1 cellular context compared by ENCODE assay signal in the genomic region with DNA sequence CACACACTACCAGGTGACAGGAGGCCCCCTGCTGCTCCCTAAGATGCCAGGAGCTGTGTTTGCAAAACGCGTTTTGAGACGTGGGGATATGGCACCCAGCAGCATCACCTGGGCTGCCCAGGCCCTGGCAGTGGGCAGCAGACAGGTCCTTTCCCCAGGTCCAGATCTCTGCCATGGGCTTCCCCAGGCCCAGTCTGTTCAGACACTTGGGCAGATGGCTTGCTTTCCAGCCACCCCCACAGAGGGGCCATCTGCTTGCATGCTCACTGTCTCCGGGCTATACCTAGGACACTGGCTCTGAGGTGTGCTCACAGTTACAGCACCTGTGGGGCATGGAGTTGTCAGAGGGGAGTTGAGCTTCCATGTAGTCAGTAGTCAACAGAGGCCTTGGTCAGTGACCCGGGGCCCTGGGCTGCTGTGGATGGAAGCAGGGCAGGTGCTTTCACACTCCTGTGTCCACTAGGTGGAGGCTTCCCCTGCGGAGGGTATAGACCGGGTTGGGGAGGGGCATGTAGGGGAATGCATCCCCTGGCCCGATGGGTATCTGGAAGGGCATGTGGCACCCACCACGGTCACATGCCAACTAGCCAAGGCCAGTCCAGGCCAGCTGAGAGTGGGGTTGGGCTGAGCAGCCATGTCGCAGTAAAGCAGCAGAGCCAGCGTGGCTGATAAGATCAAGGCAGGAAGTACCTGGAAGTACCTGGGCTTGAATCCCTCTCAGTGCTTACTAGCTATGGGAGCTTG.
TF ChIP-seq lines count a peak whose summit lies in the region.

No MANE protein-coding gene starts in this region.

TF ChIP-seq in WTC11, 78 proteins besides CTCF, POLR2A, EP300 and RAD21 (continued from another document):
- TF ChIP-seq, protein P1, sequence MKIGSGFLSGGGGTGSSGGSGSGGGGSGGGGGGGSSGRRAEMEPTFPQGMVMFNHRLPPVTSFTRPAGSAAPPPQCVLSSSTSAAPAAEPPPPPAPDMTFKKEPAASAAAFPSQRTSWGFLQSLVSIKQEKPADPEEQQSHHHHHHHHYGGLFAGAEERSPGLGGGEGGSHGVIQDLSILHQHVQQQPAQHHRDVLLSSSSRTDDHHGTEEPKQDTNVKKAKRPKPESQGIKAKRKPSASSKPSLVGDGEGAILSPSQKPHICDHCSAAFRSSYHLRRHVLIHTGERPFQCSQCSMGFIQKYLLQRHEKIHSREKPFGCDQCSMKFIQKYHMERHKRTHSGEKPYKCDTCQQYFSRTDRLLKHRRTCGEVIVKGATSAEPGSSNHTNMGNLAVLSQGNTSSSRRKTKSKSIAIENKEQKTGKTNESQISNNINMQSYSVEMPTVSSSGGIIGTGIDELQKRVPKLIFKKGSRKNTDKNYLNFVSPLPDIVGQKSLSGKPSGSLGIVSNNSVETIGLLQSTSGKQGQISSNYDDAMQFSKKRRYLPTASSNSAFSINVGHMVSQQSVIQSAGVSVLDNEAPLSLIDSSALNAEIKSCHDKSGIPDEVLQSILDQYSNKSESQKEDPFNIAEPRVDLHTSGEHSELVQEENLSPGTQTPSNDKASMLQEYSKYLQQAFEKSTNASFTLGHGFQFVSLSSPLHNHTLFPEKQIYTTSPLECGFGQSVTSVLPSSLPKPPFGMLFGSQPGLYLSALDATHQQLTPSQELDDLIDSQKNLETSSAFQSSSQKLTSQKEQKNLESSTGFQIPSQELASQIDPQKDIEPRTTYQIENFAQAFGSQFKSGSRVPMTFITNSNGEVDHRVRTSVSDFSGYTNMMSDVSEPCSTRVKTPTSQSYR (CRISPR knock-in tag; IDR thresholded peaks at IDR 0.05): no peak
- TF ChIP-seq, protein P2, sequence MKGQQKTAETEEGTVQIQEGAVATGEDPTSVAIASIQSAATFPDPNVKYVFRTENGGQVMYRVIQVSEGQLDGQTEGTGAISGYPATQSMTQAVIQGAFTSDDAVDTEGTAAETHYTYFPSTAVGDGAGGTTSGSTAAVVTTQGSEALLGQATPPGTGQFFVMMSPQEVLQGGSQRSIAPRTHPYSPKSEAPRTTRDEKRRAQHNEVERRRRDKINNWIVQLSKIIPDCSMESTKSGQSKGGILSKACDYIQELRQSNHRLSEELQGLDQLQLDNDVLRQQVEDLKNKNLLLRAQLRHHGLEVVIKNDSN (CRISPR knock-in tag; IDR thresholded peaks at IDR 0.05): no peak
- TF ChIP-seq, protein P3, sequence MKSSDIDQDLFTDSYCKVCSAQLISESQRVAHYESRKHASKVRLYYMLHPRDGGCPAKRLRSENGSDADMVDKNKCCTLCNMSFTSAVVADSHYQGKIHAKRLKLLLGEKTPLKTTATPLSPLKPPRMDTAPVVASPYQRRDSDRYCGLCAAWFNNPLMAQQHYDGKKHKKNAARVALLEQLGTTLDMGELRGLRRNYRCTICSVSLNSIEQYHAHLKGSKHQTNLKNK (CRISPR knock-in tag; IDR thresholded peaks at IDR 0.05): no peak
- TF ChIP-seq, protein P4, sequence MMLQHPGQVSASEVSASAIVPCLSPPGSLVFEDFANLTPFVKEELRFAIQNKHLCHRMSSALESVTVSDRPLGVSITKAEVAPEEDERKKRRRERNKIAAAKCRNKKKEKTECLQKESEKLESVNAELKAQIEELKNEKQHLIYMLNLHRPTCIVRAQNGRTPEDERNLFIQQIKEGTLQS (CRISPR knock-in tag; conservative IDR thresholded peaks at IDR 0.05): no peak
- no peak for TF ChIP-seq MYBL2 (CRISPR knock-in tag; IDR thresholded peaks at IDR 0.05)
- TF ChIP-seq ZNF416 (CRISPR knock-in tag; IDR thresholded peaks at IDR 0.05): no peak
- TF ChIP-seq KAT7 (CRISPR knock-in tag; IDR thresholded peaks at IDR 0.05; ENCODE audit: borderline replicate concordance): no peak
- TF ChIP-seq PRRX2 (CRISPR knock-in tag; IDR thresholded peaks at IDR 0.05): no peak
- TF ChIP-seq, protein P5, sequence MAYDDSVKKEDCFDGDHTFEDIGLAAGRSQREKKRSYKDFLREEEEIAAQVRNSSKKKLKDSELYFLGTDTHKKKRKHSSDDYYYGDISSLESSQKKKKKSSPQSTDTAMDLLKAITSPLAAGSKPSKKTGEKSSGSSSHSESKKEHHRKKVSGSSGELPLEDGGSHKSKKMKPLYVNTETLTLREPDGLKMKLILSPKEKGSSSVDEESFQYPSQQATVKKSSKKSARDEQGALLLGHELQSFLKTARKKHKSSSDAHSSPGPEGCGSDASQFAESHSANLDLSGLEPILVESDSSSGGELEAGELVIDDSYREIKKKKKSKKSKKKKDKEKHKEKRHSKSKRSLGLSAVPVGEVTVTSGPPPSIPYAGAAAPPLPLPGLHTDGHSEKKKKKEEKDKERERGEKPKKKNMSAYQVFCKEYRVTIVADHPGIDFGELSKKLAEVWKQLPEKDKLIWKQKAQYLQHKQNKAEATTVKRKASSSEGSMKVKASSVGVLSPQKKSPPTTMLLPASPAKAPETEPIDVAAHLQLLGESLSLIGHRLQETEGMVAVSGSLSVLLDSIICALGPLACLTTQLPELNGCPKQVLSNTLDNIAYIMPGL (CRISPR knock-in tag; IDR thresholded peaks at IDR 0.05): no peak
